Comparison of ENCODE assay signal across 8 cellular contexts in genomic region chr11:83157755-83158473, GRCh38. TPM values are rescaled to one million over a fixed set of nuclear protein-coding genes. Genes with fewer than 3 reads are reported as not detected.
A peak's percentile ranks its signal among the peaks of the same experiment; 100 is the strongest.
DNase-seq lines count a peak whose midpoint lies in the region; TF ChIP-seq lines count a peak whose summit lies in the region.

No MANE protein-coding gene starts in this region.

- DNase-seq in NCI-H2196 (lab: John Stamatoyannopoulos, UW; ENCODE audit: unreplicated experiment) (peak; percentile 34), NCI-H2196 treated with DMSO at 0.1 percent for 48 hours (lab: John Stamatoyannopoulos, UW; ENCODE audit: unreplicated experiment) (no peak), NCI-H2171 treated with DMSO at 0.1 percent for 48 hours (lab: John Stamatoyannopoulos, UW) (peak; percentile 54), OCI-M2 (lab: John Stamatoyannopoulos, UW; ENCODE audit: unreplicated experiment) (no peak)
- DNase-seq in activated CD4-positive, alpha-beta T cell treated with anti-CD3 and anti-CD28 coated beads, Interleukin-2, amount 10 ng/mL, durations not matched to agents 24 days and 14 days: peak; percentile 85
- DNase-seq in stimulated activated CD4-positive, alpha-beta T cell treated with anti-CD3 and anti-CD28 coated beads, Interleukin-4, amount 100 ng/mL, for 24 hours: peak; percentile 55

- under 1% methylated on average over 14 of the region's 14 CpGs for WGBS in liver

- H3K36me3 ChIP-seq in liver (ENCODE audit: control insufficient read depth in 4 of 4, insufficient read depth in 3 of 4, low read depth in 1 of 4, low read length in 3 of 4): peaks cover 0 to 1% (median 0%) of the 10 kb centered on the region in 4 donors

- H3K4me3 Mint-ChIP-seq in activated CD4-positive, alpha-beta T cell treated with anti-CD3 and anti-CD28 coated beads, Interleukin-2, amount 10 ng/mL, durations not matched to agents 24 days and 14 days: peak overlapping the region; percentile 100
- H3K4me3 Mint-ChIP-seq in dendritic cell treated with granulocyte-macrophage colony-stimulating factor and Interleukin-4, amounts not matched to agents 40 ng/mL and 50 ng/mL, for 4 days: peak overlapping the region; percentile 96

- H3K4me1 Mint-ChIP-seq in activated CD4-positive, alpha-beta T cell treated with anti-CD3 and anti-CD28 coated beads, Interleukin-2, amount 10 ng/mL, durations not matched to agents 24 days and 14 days: peaks cover 40% of the 10 kb centered on the region
- peaks cover 32% of the 10 kb centered on the region for H3K4me1 Mint-ChIP-seq in dendritic cell treated with granulocyte-macrophage colony-stimulating factor and Interleukin-4, amounts not matched to agents 40 ng/mL and 50 ng/mL, for 4 days (ENCODE audit: low read depth)

- H3K9ac ChIP-seq in liver (ENCODE audit: low read depth in 1 of 2, low read length in 2 of 2): peak overlapping the region; percentile 99

- peaks cover 46% of the 10 kb centered on the region for H3K36me3 Mint-ChIP-seq in activated CD4-positive, alpha-beta T cell treated with anti-CD3 and anti-CD28 coated beads, Interleukin-2, amount 10 ng/mL, durations not matched to agents 24 days and 14 days (ENCODE audit: low read depth)
- H3K36me3 Mint-ChIP-seq in dendritic cell treated with granulocyte-macrophage colony-stimulating factor and Interleukin-4, amounts not matched to agents 40 ng/mL and 50 ng/mL, for 4 days (ENCODE audit: low read depth): peaks cover 55% of the 10 kb centered on the region

- TF ChIP-seq CTCF in liver (IDR thresholded peaks at IDR 0.05; ENCODE audit: low read depth, low read length, missing input control): no peak

- peak overlapping the region; percentile 94 to 99 for H3K27ac ChIP-seq in liver (ENCODE audit: low read depth in 1 of 2, low read length in 2 of 2)

- H3K27me3 Mint-ChIP-seq in activated CD4-positive, alpha-beta T cell treated with anti-CD3 and anti-CD28 coated beads, Interleukin-2, amount 10 ng/mL, durations not matched to agents 24 days and 14 days: no peaks in the 10 kb centered on the region
- H3K27me3 Mint-ChIP-seq in dendritic cell treated with granulocyte-macrophage colony-stimulating factor and Interleukin-4, amounts not matched to agents 40 ng/mL and 50 ng/mL, for 4 days: no peaks in the 10 kb centered on the region

- TF ChIP-seq RAD21 in liver (IDR thresholded peaks at IDR 0.05): no peak

- peak overlapping the region; percentile 100 for H3K27ac Mint-ChIP-seq in activated CD4-positive, alpha-beta T cell treated with anti-CD3 and anti-CD28 coated beads, Interleukin-2, amount 10 ng/mL, durations not matched to agents 24 days and 14 days
- peak overlapping the region; percentile 100 for H3K27ac Mint-ChIP-seq in dendritic cell treated with granulocyte-macrophage colony-stimulating factor and Interleukin-4, amounts not matched to agents 40 ng/mL and 50 ng/mL, for 4 days

- intact Hi-C loops in activated CD4-positive, alpha-beta T cell treated with anti-CD3 and anti-CD28 coated beads, Interleukin-2, amount 10 ng/mL, durations not matched to agents 24 days and 14 days (cut with micrococcal nuclease): loop anchor here (2.0 to 5.0 kb wide), 4 partner anchors 15 to 236 kb away; no protein-coding TSS in a partner anchor
- intact Hi-C loops in dendritic cell treated with granulocyte-macrophage colony-stimulating factor and Interleukin-4, amounts not matched to agents 40 ng/mL and 50 ng/mL, for 4 days (cut with micrococcal nuclease): loop anchor here (1.0 to 2.0 kb wide), 3 partner anchors 35 to 95 kb away; partner anchors contain the start of gene ANKRD42

- peaks cover 9 to 46% (median 16%) of the 10 kb centered on the region in 4 donors for H3K4me1 ChIP-seq in liver (ENCODE audit: control insufficient read depth in 4 of 4, insufficient read depth in 4 of 4, low read length in 3 of 4)

- no peaks in the 10 kb centered on the region for H3K9me3 Mint-ChIP-seq in activated CD4-positive, alpha-beta T cell treated with anti-CD3 and anti-CD28 coated beads, Interleukin-2, amount 10 ng/mL, durations not matched to agents 24 days and 14 days
- H3K9me3 Mint-ChIP-seq in dendritic cell treated with granulocyte-macrophage colony-stimulating factor and Interleukin-4, amounts not matched to agents 40 ng/mL and 50 ng/mL, for 4 days: no peaks in the 10 kb centered on the region

- H3K4me3 ChIP-seq in liver (ENCODE audit: low read depth in 1 of 3, low read length in 3 of 3): peak overlapping the region; percentile 85 to 95 (median 90)

- H3K9me3 ChIP-seq in liver (ENCODE audit: control insufficient read depth in 4 of 4, low read length in 3 of 4): no peaks in the 10 kb centered on the region

- no peaks in the 10 kb centered on the region for H3K27me3 ChIP-seq in liver (ENCODE audit: control insufficient read depth in 4 of 4, insufficient read depth in 4 of 4, low read length in 3 of 4)

TF ChIP-seq in liver, 16 proteins besides CTCF, POLR2A, EP300 and RAD21:
- TF ChIP-seq FOXA1 (IDR thresholded peaks at IDR 0.05): no peak
- no peak for TF ChIP-seq EGR1 (IDR thresholded peaks at IDR 0.05; ENCODE audit: low read depth in 2 of 2)
- TF ChIP-seq ZBTB33 (IDR thresholded peaks at IDR 0.05): no peak
- no peak for TF ChIP-seq NR2F2 (IDR thresholded peaks at IDR 0.05)
- TF ChIP-seq REST (IDR thresholded peaks at IDR 0.05): no peak
- no peak for TF ChIP-seq JUND (IDR thresholded peaks at IDR 0.05)
- TF ChIP-seq SP1 (IDR thresholded peaks at IDR 0.05): no peak
- no peak for TF ChIP-seq GABPA (IDR thresholded peaks at IDR 0.05 in 1 of 2, conservative IDR thresholded peaks at IDR 0.05 in 1 of 2)
- TF ChIP-seq YY1 (IDR thresholded peaks at IDR 0.05): peak; percentile 98
- TF ChIP-seq HNF4A (conservative IDR thresholded peaks at IDR 0.05): no peak
- TF ChIP-seq MAX (IDR thresholded peaks at IDR 0.05): peak; percentile 32
- no peak for TF ChIP-seq RXRA (IDR thresholded peaks at IDR 0.05)
- no peak for TF ChIP-seq HNF4G (IDR thresholded peaks at IDR 0.05)
- no peak for TF ChIP-seq ATF3 (IDR thresholded peaks at IDR 0.05)
- TF ChIP-seq TAF1 (conservative IDR thresholded peaks at IDR 0.05): no peak
- no peak for TF ChIP-seq FOXA2 (IDR thresholded peaks at IDR 0.05)
TF ChIP-seq in liver: peak in this region for 2.

RNA-seq across cellular contexts. Expression of gene PCF11, which starts 1.0 kb away (rescaled TPM):
- total RNA-seq in activated CD4-positive, alpha-beta T cell treated with anti-CD3 and anti-CD28 coated beads, Interleukin-2, amount 10 ng/mL, durations not matched to agents 24 days and 14 days: 61.0 and 65.1 TPM in 2 replicates
- 10 to 100 TPM; 30.3 to 39.7 TPM for total RNA-seq in liver
- 1 to 10 TPM; 5.9 to 7.8 TPM for polyA plus RNA-seq in liver

RNA-seq across cellular contexts. Expression of gene ANKRD42, which starts 35.6 kb away (rescaled TPM):
- total RNA-seq in activated CD4-positive, alpha-beta T cell treated with anti-CD3 and anti-CD28 coated beads, Interleukin-2, amount 10 ng/mL, durations not matched to agents 24 days and 14 days: 4.0 and 4.1 TPM in 2 replicates
- total RNA-seq in liver: 1 to 10 TPM; 2.0 to 4.9 TPM
- polyA plus RNA-seq in liver: 1 to 10 TPM; 2.3 to 2.4 TPM

Comparison
In these comparisons a context has a peak if more than half of its experiments do, and no peak if none do; other contexts are left out.
1. DNase-seq: peak in NCI-H2196 (single experiment), NCI-H2171 treated with DMSO at 0.1 percent for 48 hours (single experiment), activated CD4-positive, alpha-beta T cell treated with anti-CD3 and anti-CD28 coated beads, Interleukin-2, amount 10 ng/mL, durations not matched to agents 24 days and 14 days (single experiment) and stimulated activated CD4-positive, alpha-beta T cell treated with anti-CD3 and anti-CD28 coated beads, Interleukin-4, amount 100 ng/mL, for 24 hours (single experiment); none in NCI-H2196 treated with DMSO at 0.1 percent for 48 hours (single experiment) and OCI-M2 (single experiment).